9 cellular contexts compared by ENCODE assay signal in the genomic region with DNA sequence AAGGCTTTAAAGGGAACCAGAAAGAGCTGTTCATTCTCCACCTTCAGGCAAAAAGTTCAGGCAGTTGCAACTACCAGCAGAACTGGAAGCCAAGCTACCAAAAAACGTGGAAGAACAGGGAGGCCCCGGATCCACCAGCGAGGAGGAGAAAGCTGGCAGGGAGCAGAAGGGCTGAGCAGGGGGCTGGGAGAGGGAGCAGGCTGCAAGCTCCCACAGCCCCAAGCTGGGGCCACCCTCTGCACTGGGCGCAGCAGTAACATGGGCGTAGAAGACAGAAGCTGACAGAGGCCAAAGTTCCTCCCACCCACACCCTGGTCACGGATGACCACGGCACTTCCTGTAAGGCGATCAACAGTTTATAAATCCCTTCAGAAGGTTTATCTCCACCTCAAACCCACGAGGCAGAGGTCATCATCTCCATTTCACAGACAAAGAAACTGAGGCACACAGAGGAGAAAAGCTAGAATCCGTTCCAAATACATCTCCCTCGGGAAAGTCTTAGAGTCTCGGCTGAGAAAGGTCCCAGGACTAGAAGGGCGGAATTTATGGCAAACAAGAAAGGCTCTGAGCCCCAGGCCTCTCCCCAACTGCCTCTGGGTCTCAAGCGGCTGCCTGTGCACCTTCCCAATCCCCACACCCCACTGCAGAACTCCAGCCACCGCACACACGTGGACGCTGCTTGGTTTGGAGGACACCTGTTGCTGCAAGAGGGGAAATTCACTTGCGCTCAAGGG. TPM values are rescaled to one million over a fixed set of nuclear protein-coding genes. Genes with fewer than 3 reads are reported as not detected.
A peak's percentile ranks its signal among the peaks of the same experiment; 100 is the strongest.
DNase-seq lines count a peak whose midpoint lies in the region; ATAC-seq and TF ChIP-seq lines count a peak whose summit lies in the region.
"Had no signal": no experiment of that assay in that cellular context is flagged by ENCODE, and none has a peak within 500 bp of the region (broad histone marks: within the 10 kb centered on the region; RNA-seq: fewer than 3 reads in every experiment).

No MANE protein-coding gene starts in this region.

- no peaks in the 10 kb centered on the region for H3K27me3 ChIP-seq in HAP-1 (ENCODE audit: low read depth)

- ATAC-seq in HG02870 (IDR thresholded peaks at IDR 0.05; ENCODE audit: unreplicated experiment) (no peak), HG03520 (IDR thresholded peaks at IDR 0.05; ENCODE audit: unreplicated experiment) (no peak)

- H3K36me3 ChIP-seq in HAP-1 (replicated peaks): peaks cover 6% of the 10 kb centered on the region; the same call in 1 of the 2 replicates

- in situ Hi-C loops in HAP-1 (cut with MboI; ENCODE audit: low sequenced_read_pairs): no loop called here

- peak; percentile 18 to 45 for DNase-seq in HAP-1 (ENCODE audit: low spot score in 2 of 2)
- DNase-seq in RWPE1 (ENCODE audit: low spot score): no peak
- no peak for DNase-seq in fibroblast of the aortic adventitia (ENCODE audit: low read depth)
- DNase-seq in renal cortical epithelial cell (ENCODE audit: low read depth): peak; percentile 33
- DNase-seq in NCI-H345 (lab: John Stamatoyannopoulos, UW): no peak
- DNase-seq in HPDE6-E6E7 (ENCODE audit: extremely low spot score): no peak

- POLR2A ChIA-PET in RWPE1 (lab: Yijun Ruan, JAX; ENCODE audit: low non-redundant PET): interaction anchor here (0.8 kb wide), 1 partner anchor 38 kb away, joined by 4 read pairs; no protein-coding TSS in a partner anchor

- TF ChIP-seq CTCF in RWPE1 (conservative IDR thresholded peaks at IDR 0.05; ENCODE audit: low read depth) (no peak), fibroblast of the aortic adventitia (IDR thresholded peaks at IDR 0.05; ENCODE audit: insufficient read depth, low read length) (no peak)

- no peaks in the 10 kb centered on the region for H3K9me3 ChIP-seq in HAP-1

- peak overlapping the region; percentile 95 for H3K27ac ChIP-seq in RWPE1

- H3K4me3 ChIP-seq in HAP-1 (peak overlapping the region; percentile 57), fibroblast of the aortic adventitia (ENCODE audit: low read depth, low read length) (peak overlapping the region; percentile 59)

- H3K4me1 ChIP-seq in HAP-1: peaks cover 34% of the 10 kb centered on the region

- CTCF ChIA-PET in RWPE1 (lab: Yijun Ruan, JAX): interaction anchor here (0.7 to 1.8 kb wide), 3 partner anchors 22 to 68 kb away, joined by 3 to 7 read pairs (median 5); no protein-coding TSS in a partner anchor

RNA-seq across cellular contexts. Expression of gene CCDC85C, which starts 1.8 kb away (rescaled TPM):
- total RNA-seq in fibroblast of the aortic adventitia (ENCODE audit: low replicate concordance) (2.9 and 3.4 TPM in 2 replicates), renal cortical epithelial cell (11.0 and 11.6 TPM in 2 replicates)

RNA-seq across cellular contexts. Expression of gene HHIPL1, which starts 42.7 kb away (rescaled TPM):
- total RNA-seq in fibroblast of the aortic adventitia (ENCODE audit: low replicate concordance): 4.4 and 5.1 TPM in 2 replicates
- total RNA-seq in renal cortical epithelial cell: 1.8 and 2.6 TPM in 2 replicates
- total RNA-seq: T-helper 2 cell treated with Interferon-gamma antibody and Interleukin-4, amounts not matched to agents 100 ng/mL and 5 ng/mL, for 36 hours had no signal

Comparison
In these comparisons a context has a peak if more than half of its experiments do, and no peak if none do; other contexts are left out.
1. DNase-seq: peak in HAP-1 (2 of 2) and renal cortical epithelial cell (single experiment); none in RWPE1 (single experiment), fibroblast of the aortic adventitia (single experiment), NCI-H345 (single experiment) and HPDE6-E6E7 (single experiment).